Comparison of ENCODE assay signal across 9 cellular contexts in genomic region chr5:139658501-139658927, GRCh38. TPM values are rescaled to one million over a fixed set of nuclear protein-coding genes. Genes with fewer than 3 reads are reported as not detected.
A peak's percentile ranks its signal among the peaks of the same experiment; 100 is the strongest.
DNase-seq lines count a peak whose midpoint lies in the region; ATAC-seq, FAIRE-seq and TF ChIP-seq lines count a peak whose summit lies in the region.
"Had no signal": no experiment of that assay in that cellular context is flagged by ENCODE, and none has a peak within 500 bp of the region (broad histone marks: within the 10 kb centered on the region; RNA-seq: fewer than 3 reads in every experiment).

No MANE protein-coding gene starts in this region.

- H2AFZ ChIP-seq in GM12878 (ENCODE audit: control insufficient read depth, low read depth, low read length): no peak overlapping the region
- H2AFZ ChIP-seq in HepG2 (ENCODE audit: low read length): no peak overlapping the region

- RAD21 ChIA-PET in GM12878 (lab: Charles Lee; ENCODE audit: unreplicated experiment): interaction anchor here (0.6 to 5.8 kb wide), 5 partner anchors 11 to 130 kb away, joined by 3 to 89 read pairs (median 18); no protein-coding TSS in a partner anchor

- H3K4me3 Mint-ChIP-seq in HFFc6: peak overlapping the region; percentile 83

- in situ Hi-C loops in GM12878 (cut with MboI): no loop called here
- in situ Hi-C loops in HepG2 (cut with HindIII; ENCODE audit: extremely low pct_ligation_motif_present, low pct_unique_long_range_greater_than_20kb): no loop called here

- H3K4me3 ChIP-seq in GM12878 (peak overlapping the region; percentile 64), HepG2 (replicated peaks in 1 of 3; ENCODE audit: insufficient read depth in 1 of 3, low read depth in 2 of 3, low read length in 3 of 3) (no peak overlapping the region), suprapubic skin (no peak overlapping the region)

- H3K9me3 Mint-ChIP-seq in HFFc6: no peaks in the 10 kb centered on the region

- DNase-seq in HFFc6 (no peak), GM12878 (ENCODE audit: low read depth, low spot score) (no peak), HepG2 (ENCODE audit: low spot score) (no peak), suprapubic skin (ENCODE audit: low spot score in 2 of 2) (no peak), D721Med (ENCODE audit: insufficient read length, low spot score) (no peak), NCI-H446 treated with DMSO at 0.1 percent for 48 hours (lab: John Stamatoyannopoulos, UW) (no peak), DMS153 (lab: John Stamatoyannopoulos, UW) (no peak)
- DNase-seq: NCI-H526 treated with DMSO at 0.1 percent for 48 hours had no signal

- CTCF ChIA-PET in GM12878 (lab: Yijun Ruan, JAX) (interaction anchor here (0.8 to 3.8 kb wide), 4 partner anchors 11 to 52 kb away, joined by 3 to 24 read pairs (median 8); no protein-coding TSS in a partner anchor), HepG2 (lab: Yijun Ruan, JAX; ENCODE audit: low intra/inter-chr PET ratio, low total read pairs) (no interaction called here)

- TF ChIP-seq EP300 in GM12878 (IDR thresholded peaks at IDR 0.05; ENCODE audit: borderline replicate concordance in 1 of 2, control insufficient read depth in 1 of 2, low read depth in 2 of 2, low read length in 2 of 2) (no peak), HepG2 (IDR thresholded peaks at IDR 0.05; ENCODE audit: low read depth in 2 of 2, low read length in 2 of 2) (no peak), HepG2 (CRISPR knock-in tag; IDR thresholded peaks at IDR 0.05; ENCODE audit: borderline replicate concordance) (no peak), suprapubic skin (IDR thresholded peaks at IDR 0.05) (no peak)

- peaks cover 85% of the 10 kb centered on the region for H3K4me1 Mint-ChIP-seq in HFFc6 (ENCODE audit: low read depth)

- ATAC-seq in GM12878 (peak; percentile 0; the same call in 1 of the 3 replicates), HepG2 (no peak), HG03460 (IDR thresholded peaks at IDR 0.05; ENCODE audit: unreplicated experiment) (no peak)

- 3% methylated on average over 14 of the region's 14 CpGs for WGBS in GM12878 (ENCODE audit: insufficient coverage, insufficient replicate concordance, low lambda C conversion rate, missing lambda C conversion rate)
- WGBS in HepG2 (ENCODE audit: low lambda C conversion rate): 98% methylated on average over 4 of the region's 14 CpGs
- WGBS in suprapubic skin: 45% methylated on average over 6 of the region's 14 CpGs

- peaks cover 97% of the 10 kb centered on the region for H3K79me2 ChIP-seq in GM12878 (ENCODE audit: control insufficient read depth, insufficient read depth, low read length)
- peaks cover 94% of the 10 kb centered on the region for H3K79me2 ChIP-seq in HepG2 (ENCODE audit: insufficient read depth, low read length)

- H3K4me2 ChIP-seq in GM12878 (ENCODE audit: control insufficient read depth, insufficient read depth) (peak overlapping the region; percentile 83), HepG2 (ENCODE audit: low read depth, low read length) (peak overlapping the region; percentile 18; the same call in 1 of the 2 replicates)

- SMC1A ChIA-PET in GM12878 (lab: Charles Lee; ENCODE audit: uncharacterized antibody, unreplicated experiment): interaction anchor here (1.0 to 5.2 kb wide), 8 partner anchors 11 to 135 kb away, joined by 3 to 62 read pairs (median 4); no protein-coding TSS in a partner anchor

- peak; percentile 30; the same call in 1 of the 2 replicates for TF ChIP-seq CTCF in HFFc6 (IDR thresholded peaks at IDR 0.05)
- no peak for TF ChIP-seq CTCF in GM12878 (IDR thresholded peaks at IDR 0.05 in 2 of 3, conservative IDR thresholded peaks at IDR 0.05 in 1 of 3; ENCODE audit: control insufficient read depth in 2 of 3, extremely low read depth in 1 of 3, insufficient read depth in 1 of 3, low read depth in 3 of 3, low read length in 3 of 3)
- TF ChIP-seq CTCF in HepG2 (CRISPR knock-in tag; IDR thresholded peaks at IDR 0.05): no peak
- TF ChIP-seq CTCF in suprapubic skin (IDR thresholded peaks at IDR 0.05): no peak
- no peak for TF ChIP-seq CTCF in D721Med (IDR thresholded peaks at IDR 0.05; ENCODE audit: insufficient read depth, missing control alignments)

- POLR2A ChIA-PET in GM12878 (lab: Charles Lee) (interaction anchor here (0.5 to 16.9 kb wide), 10 partner anchors 8 to 365 kb away, joined by 3 to 163 read pairs (median 8); partner anchors contain the start of gene CXXC5), HepG2 (lab: Yijun Ruan, JAX) (interaction anchor here (1.3 kb wide), 1 partner anchor 42 kb away, joined by 3 read pairs; no protein-coding TSS in a partner anchor)

- no peaks in the 10 kb centered on the region for H3K27me3 ChIP-seq in GM12878 (replicated peaks in 1 of 2; ENCODE audit: control insufficient read depth in 2 of 2, insufficient read depth in 2 of 2, low read length in 1 of 2)
- no peaks in the 10 kb centered on the region for H3K27me3 ChIP-seq in HepG2 (ENCODE audit: control insufficient read depth in 1 of 2, insufficient read depth in 2 of 2, low read length in 2 of 2)
- no peaks in the 10 kb centered on the region for H3K27me3 ChIP-seq in suprapubic skin

- TF ChIP-seq POLR2A in GM12878 (IDR thresholded peaks at IDR 0.05; ENCODE audit: low read depth, low read length) (no peak; the same call in 1 of the 2 replicates), HepG2 (IDR thresholded peaks at IDR 0.05; ENCODE audit: insufficient read depth in 1 of 2, low read depth in 2 of 2, low read length in 2 of 2) (no peak), suprapubic skin (IDR thresholded peaks at IDR 0.05) (no peak)

- BruUV-seq in GM12878 (replicated peaks; lab: Mats Ljungman, UMichigan) (no TSS peak), HepG2 (replicated peaks; lab: Mats Ljungman, UMichigan) (no TSS peak)

- H4K20me1 ChIP-seq in GM12878 (ENCODE audit: control insufficient read depth, insufficient read depth) (no peaks in the 10 kb centered on the region), HepG2 (ENCODE audit: insufficient read depth, low read length) (peaks cover 78% of the 10 kb centered on the region)

- no peaks in the 10 kb centered on the region for H3K9me3 ChIP-seq in GM12878 (replicated peaks; ENCODE audit: control insufficient read depth, insufficient read depth, low read length)
- no peaks in the 10 kb centered on the region for H3K9me3 ChIP-seq in HepG2 (ENCODE audit: low read length)
- H3K9me3 ChIP-seq in suprapubic skin: no peaks in the 10 kb centered on the region

- peaks cover 97% of the 10 kb centered on the region for H3K4me1 ChIP-seq in GM12878 (ENCODE audit: control insufficient read depth, insufficient read depth, low read length)
- peaks cover 86% of the 10 kb centered on the region for H3K4me1 ChIP-seq in HepG2 (ENCODE audit: insufficient read depth, low read length)
- H3K4me1 ChIP-seq in suprapubic skin: peaks cover 85% of the 10 kb centered on the region

- no peak for TF ChIP-seq RAD21 in GM12878 (IDR thresholded peaks at IDR 0.05; ENCODE audit: insufficient read depth, low read depth, low read length)
- TF ChIP-seq RAD21 in HepG2 (CRISPR knock-in tag; IDR thresholded peaks at IDR 0.05): no peak

- H3K36me3 ChIP-seq in GM12878 (ENCODE audit: control insufficient read depth in 2 of 2, insufficient read depth in 2 of 2, low read length in 1 of 2): peaks cover 0 to 7% of the 10 kb centered on the region in 2 experiments; a peak in 3 of 4 replicates
- peaks cover 11 to 16% of the 10 kb centered on the region in 2 experiments; a peak in 4 of 5 replicates for H3K36me3 ChIP-seq in HepG2 (replicated peaks in 1 of 2; ENCODE audit: control insufficient read depth in 1 of 2, insufficient read depth in 2 of 2, low read length in 2 of 2)
- no peaks in the 10 kb centered on the region for H3K36me3 ChIP-seq in suprapubic skin

- H3K27ac ChIP-seq in GM12878 (ENCODE audit: control insufficient read depth, insufficient read depth) (peak overlapping the region; percentile 80), HepG2 (ENCODE audit: extremely low read length, insufficient read depth, low read length) (no peak overlapping the region), suprapubic skin (peak overlapping the region; percentile 92)

- intact Hi-C loops in GM12878 (cut with micrococcal nuclease; ENCODE audit: unreplicated experiment): no loop called here
- intact Hi-C loops in HepG2 (cut with micrococcal nuclease; ENCODE audit: unreplicated experiment): no loop called here

- no peaks in the 10 kb centered on the region; the same call in 1 of the 2 replicates for H3K27me3 Mint-ChIP-seq in HFFc6 (ENCODE audit: insufficient read depth)

- H3K9ac ChIP-seq in GM12878 (ENCODE audit: control insufficient read depth, insufficient read depth, low read length) (peak overlapping the region; percentile 76), HepG2 (ENCODE audit: insufficient read depth, low read depth, low read length) (no peak overlapping the region)

- FAIRE-seq in GM12878 (lab: Jason Lieb, UNC): no peak
- FAIRE-seq in HepG2 (lab: Jason Lieb, UNC): no peak
- no peak for FAIRE-seq in D721Med (lab: Jason Lieb, UNC)

- H3K27ac Mint-ChIP-seq in HFFc6: peak overlapping the region; percentile 91

- H3K36me3 Mint-ChIP-seq in HFFc6 (ENCODE audit: low read depth): no peaks in the 10 kb centered on the region

RNA-seq across cellular contexts. Expression of gene CXXC5, which starts 10.4 kb away (rescaled TPM):
- 10 to 100 TPM; 46.4 to 58.5 (median 49.2) TPM for total RNA-seq in HFFc6 (2021; fragmentation: NEBNext Ultra II Directional; extraction: Animal tissue kit (Norgen Biotek cat#: 25700))
- 37.6 and 40.4 TPM in 2 replicates for total RNA-seq in GM12878 (2013; cell fraction: nucleolus; rRNA removed)
- total RNA-seq in GM12878 (2014; rRNA removed) (71.4 and 90.8 TPM in 2 replicates), GM12878 (2014; rRNA removed; fragmentation: Illumina TruSeq; extraction: Trizol) (24.9 and 26.8 TPM in 2 replicates), GM12878 (2021) (64.2 and 64.4 TPM in 2 replicates), HepG2 (2016; rRNA removed; fragmentation: Illumina TruSeq; extraction: Trizol) (30.7 and 33.0 TPM in 2 replicates), suprapubic skin (10 to 100 TPM; 21.8 to 40.6 (median 30.1) TPM)
- 17.9 TPM for polyA plus RNA-seq in GM12878 (2011; ENCODE audit: low read depth)
- polyA plus RNA-seq in GM12878 (2011; rRNA removed) (55.4 and 57.5 TPM in 2 replicates), GM12878 (2014; fragmentation: Illumina TruSeq; extraction: Trizol) (25.6 and 36.0 TPM in 2 replicates), GM12878 (2014; fragmentation: Nextera tagmentation; extraction: Ambion mirVana) (1 to 10 TPM; 1.8 to 6.0 TPM), GM12878 (2014; rRNA removed) (59.1 and 68.6 TPM in 2 replicates), GM12878 (2016; fragmentation: Nextera tagmentation; extraction: Ambion mirVana) (10 to 100 TPM; 33.8 to 45.4 TPM), HepG2 (2011; rRNA removed) (27.9 and 32.3 TPM in 2 replicates)
- polyA plus RNA-seq in GM12878 (2011; cell fraction: cytosol; rRNA removed): 54.8 and 79.5 TPM in 2 replicates
- 43.4 and 55.0 TPM in 2 replicates for polyA plus RNA-seq in GM12878 (2011; cell fraction: nucleus; rRNA removed)
- polyA plus RNA-seq in GM12878 (2012): 31.3 and 43.2 TPM in 2 replicates
- polyA minus RNA-seq in GM12878 (2011; rRNA and poly(A)+ RNA removed): 32.3 and 76.6 TPM in 2 replicates
- polyA minus RNA-seq in GM12878 (2011; cell fraction: cytosol; rRNA and poly(A)+ RNA removed): 19.3 and 41.6 TPM in 2 replicates
- polyA minus RNA-seq in GM12878 (2011; cell fraction: nucleus; rRNA and poly(A)+ RNA removed): 25.8 and 43.7 TPM in 2 replicates
- 7.4 and 8.6 TPM in 2 replicates for total RNA-seq in HepG2 (2016; cell fraction: cytosol; rRNA removed; fragmentation: Illumina TruSeq; extraction: Trizol; ENCODE audit: low read depth)
- total RNA-seq in HepG2 (2016; cell fraction: insoluble cytoplasmic fraction; rRNA removed; fragmentation: Illumina TruSeq; extraction: Trizol): 30.5 and 33.5 TPM in 2 replicates
- total RNA-seq in HepG2 (2016; cell fraction: membrane; rRNA removed; fragmentation: Illumina TruSeq; extraction: Trizol): 32.7 and 37.9 TPM in 2 replicates
- total RNA-seq in HepG2 (2016; cell fraction: nucleus; rRNA removed; fragmentation: Illumina TruSeq; extraction: Trizol): 17.6 and 21.1 TPM in 2 replicates
- polyA plus RNA-seq in HepG2 (2011; cell fraction: cytosol; rRNA removed): 20.7 and 35.7 TPM in 2 replicates
- polyA plus RNA-seq in HepG2 (2011; cell fraction: nucleus; rRNA removed): 20.0 and 30.1 TPM in 2 replicates
- polyA plus RNA-seq in HepG2 (2012): 21.9 and 26.2 TPM in 2 replicates
- 7.7 and 8.6 TPM in 2 replicates for polyA plus RNA-seq in HepG2 (2016; cell fraction: cytosol; fragmentation: Illumina TruSeq; extraction: Trizol; ENCODE audit: low read depth)
- 46.9 and 51.9 TPM in 2 replicates for polyA plus RNA-seq in HepG2 (2016; cell fraction: insoluble cytoplasmic fraction; fragmentation: Illumina TruSeq; extraction: Trizol; ENCODE audit: low read depth)
- 30.1 and 31.3 TPM in 2 replicates for polyA plus RNA-seq in HepG2 (2016; cell fraction: membrane; fragmentation: Illumina TruSeq; extraction: Trizol; ENCODE audit: low read depth)
- polyA plus RNA-seq in HepG2 (2016; cell fraction: nucleus; fragmentation: Illumina TruSeq; extraction: Trizol; ENCODE audit: insufficient read depth, low read depth): 39.0 and 44.0 TPM in 2 replicates
- 13.2 and 63.5 TPM in 2 replicates for polyA minus RNA-seq in HepG2 (2011; rRNA and poly(A)+ RNA removed; ENCODE audit: low replicate concordance)
- 26.9 and 37.6 TPM in 2 replicates for polyA minus RNA-seq in HepG2 (2011; cell fraction: cytosol; rRNA and poly(A)+ RNA removed)
- 18.7 and 20.6 TPM in 2 replicates for polyA minus RNA-seq in HepG2 (2011; cell fraction: nucleus; rRNA and poly(A)+ RNA removed)
